ENCODE assay signal across 7 cellular contexts in the genomic region with DNA sequence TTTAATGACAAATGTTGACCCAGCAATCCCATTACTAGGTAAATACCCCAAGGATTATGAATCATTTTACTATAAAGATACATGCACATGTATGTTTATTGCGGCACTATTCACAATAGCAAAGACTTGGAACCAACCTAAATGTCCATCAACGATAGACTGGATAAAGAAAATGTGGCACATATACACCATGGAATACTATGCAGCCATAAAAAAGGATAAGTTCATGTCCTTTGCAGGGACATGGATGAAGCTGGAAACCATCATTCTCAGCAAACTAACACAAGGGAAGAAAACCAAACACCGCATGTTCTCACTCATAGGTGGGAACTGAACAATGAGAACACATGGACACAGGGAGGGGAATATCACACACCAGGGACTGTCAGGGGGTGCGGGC. TPM values are rescaled to one million over a fixed set of nuclear protein-coding genes. Genes with fewer than 3 reads are reported as not detected.
"Had no signal": no experiment of that assay in that cellular context is flagged by ENCODE, and none has a peak within 500 bp of the region (broad histone marks: within the 10 kb centered on the region; RNA-seq: fewer than 3 reads in every experiment).

No MANE protein-coding gene starts in this region.

RNA-seq across cellular contexts. Expression of a gene that starts 38.6 kb away (rescaled TPM):
- total RNA-seq: Right ventricle myocardium inferior; Right ventricle myocardium superior; SJCRH30; SK-MEL-5; T-cell; T-helper 1 cell treated with Interleukin-12 subunit alpha and Interleukin-12 subunit beta and Interleukin-4 antibody, amounts not matched to agents 30 ng/mL and 1 ng/mL, for 36 hours had no signal
- polyA plus RNA-seq: SK-N-SH had no signal
